ENCODE assay signal across 2 cellular contexts in the genomic region with DNA sequence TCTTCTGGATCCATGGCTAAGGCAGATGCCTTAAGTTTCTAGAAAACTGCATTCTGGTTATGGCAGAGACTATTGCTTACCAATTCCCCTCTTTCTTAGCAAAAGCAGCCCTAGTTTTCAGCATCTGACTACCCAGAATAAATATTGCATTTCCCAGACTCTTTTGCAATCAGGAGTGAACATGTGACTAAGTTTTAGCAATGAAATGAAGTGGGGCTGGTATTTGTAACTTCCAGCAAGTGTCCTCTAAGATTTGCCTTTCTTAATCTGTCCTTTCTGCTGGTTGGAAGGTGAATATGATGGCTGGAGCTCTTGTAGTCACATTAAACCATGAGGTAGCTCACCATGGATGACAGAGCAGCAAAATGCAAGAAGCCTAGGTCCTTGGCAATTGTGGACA.
A peak's percentile ranks its signal among the peaks of the same experiment; 100 is the strongest.
TF ChIP-seq lines count a peak whose summit lies in the region.

No MANE protein-coding gene starts in this region.

TF ChIP-seq in SK-N-SH, 30 proteins besides CTCF, POLR2A, EP300 and RAD21 (continued from another document):
- TF ChIP-seq, protein P1, sequence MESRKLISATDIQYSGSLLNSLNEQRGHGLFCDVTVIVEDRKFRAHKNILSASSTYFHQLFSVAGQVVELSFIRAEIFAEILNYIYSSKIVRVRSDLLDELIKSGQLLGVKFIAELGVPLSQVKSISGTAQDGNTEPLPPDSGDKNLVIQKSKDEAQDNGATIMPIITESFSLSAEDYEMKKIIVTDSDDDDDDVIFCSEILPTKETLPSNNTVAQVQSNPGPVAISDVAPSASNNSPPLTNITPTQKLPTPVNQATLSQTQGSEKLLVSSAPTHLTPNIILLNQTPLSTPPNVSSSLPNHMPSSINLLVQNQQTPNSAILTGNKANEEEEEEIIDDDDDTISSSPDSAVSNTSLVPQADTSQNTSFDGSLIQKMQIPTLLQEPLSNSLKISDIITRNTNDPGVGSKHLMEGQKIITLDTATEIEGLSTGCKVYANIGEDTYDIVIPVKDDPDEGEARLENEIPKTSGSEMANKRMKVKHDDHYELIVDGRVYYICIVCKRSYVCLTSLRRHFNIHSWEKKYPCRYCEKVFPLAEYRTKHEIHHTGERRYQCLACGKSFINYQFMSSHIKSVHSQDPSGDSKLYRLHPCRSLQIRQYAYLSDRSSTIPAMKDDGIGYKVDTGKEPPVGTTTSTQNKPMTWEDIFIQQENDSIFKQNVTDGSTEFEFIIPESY (IDR thresholded peaks at IDR 0.05; ENCODE audit: borderline replicate concordance, low read depth): no peak
- TF ChIP-seq GABPA (IDR thresholded peaks at IDR 0.05; ENCODE audit: low read depth) (no peak), MEF2A (IDR thresholded peaks at IDR 0.05; ENCODE audit: borderline replicate concordance, low read depth) (no peak), MXI1 (IDR thresholded peaks at IDR 0.05; ENCODE audit: low read depth, low read length) (no peak), CHD2 (IDR thresholded peaks at IDR 0.05; ENCODE audit: low read length, partially characterized antibody) (no peak), TAF1 (IDR thresholded peaks at IDR 0.05; ENCODE audit: borderline replicate concordance, low read depth, low read length) (no peak), RFX5 (IDR thresholded peaks at IDR 0.05; ENCODE audit: low read length) (no peak), GATA2 (CRISPR knock-in tag; IDR thresholded peaks at IDR 0.05) (no peak), FOXJ3 (CRISPR knock-in tag; IDR thresholded peaks at IDR 0.05) (no peak)
- TF ChIP-seq, protein P2, sequence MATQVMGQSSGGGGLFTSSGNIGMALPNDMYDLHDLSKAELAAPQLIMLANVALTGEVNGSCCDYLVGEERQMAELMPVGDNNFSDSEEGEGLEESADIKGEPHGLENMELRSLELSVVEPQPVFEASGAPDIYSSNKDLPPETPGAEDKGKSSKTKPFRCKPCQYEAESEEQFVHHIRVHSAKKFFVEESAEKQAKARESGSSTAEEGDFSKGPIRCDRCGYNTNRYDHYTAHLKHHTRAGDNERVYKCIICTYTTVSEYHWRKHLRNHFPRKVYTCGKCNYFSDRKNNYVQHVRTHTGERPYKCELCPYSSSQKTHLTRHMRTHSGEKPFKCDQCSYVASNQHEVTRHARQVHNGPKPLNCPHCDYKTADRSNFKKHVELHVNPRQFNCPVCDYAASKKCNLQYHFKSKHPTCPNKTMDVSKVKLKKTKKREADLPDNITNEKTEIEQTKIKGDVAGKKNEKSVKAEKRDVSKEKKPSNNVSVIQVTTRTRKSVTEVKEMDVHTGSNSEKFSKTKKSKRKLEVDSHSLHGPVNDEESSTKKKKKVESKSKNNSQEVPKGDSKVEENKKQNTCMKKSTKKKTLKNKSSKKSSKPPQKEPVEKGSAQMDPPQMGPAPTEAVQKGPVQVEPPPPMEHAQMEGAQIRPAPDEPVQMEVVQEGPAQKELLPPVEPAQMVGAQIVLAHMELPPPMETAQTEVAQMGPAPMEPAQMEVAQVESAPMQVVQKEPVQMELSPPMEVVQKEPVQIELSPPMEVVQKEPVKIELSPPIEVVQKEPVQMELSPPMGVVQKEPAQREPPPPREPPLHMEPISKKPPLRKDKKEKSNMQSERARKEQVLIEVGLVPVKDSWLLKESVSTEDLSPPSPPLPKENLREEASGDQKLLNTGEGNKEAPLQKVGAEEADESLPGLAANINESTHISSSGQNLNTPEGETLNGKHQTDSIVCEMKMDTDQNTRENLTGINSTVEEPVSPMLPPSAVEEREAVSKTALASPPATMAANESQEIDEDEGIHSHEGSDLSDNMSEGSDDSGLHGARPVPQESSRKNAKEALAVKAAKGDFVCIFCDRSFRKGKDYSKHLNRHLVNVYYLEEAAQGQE (IDR thresholded peaks at IDR 0.05; ENCODE audit: low read depth, low read length): no peak
- TF ChIP-seq, protein P3, sequence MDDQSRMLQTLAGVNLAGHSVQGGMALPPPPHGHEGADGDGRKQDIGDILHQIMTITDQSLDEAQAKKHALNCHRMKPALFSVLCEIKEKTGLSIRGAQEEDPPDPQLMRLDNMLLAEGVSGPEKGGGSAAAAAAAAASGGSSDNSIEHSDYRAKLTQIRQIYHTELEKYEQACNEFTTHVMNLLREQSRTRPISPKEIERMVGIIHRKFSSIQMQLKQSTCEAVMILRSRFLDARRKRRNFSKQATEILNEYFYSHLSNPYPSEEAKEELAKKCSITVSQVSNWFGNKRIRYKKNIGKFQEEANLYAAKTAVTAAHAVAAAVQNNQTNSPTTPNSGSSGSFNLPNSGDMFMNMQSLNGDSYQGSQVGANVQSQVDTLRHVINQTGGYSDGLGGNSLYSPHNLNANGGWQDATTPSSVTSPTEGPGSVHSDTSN (IDR thresholded peaks at IDR 0.05): no peak

TF ChIP-seq in liver, 16 proteins besides CTCF, POLR2A, EP300 and RAD21 (continued from another document):
- TF ChIP-seq FOXA2 (IDR thresholded peaks at IDR 0.05): peak; percentile 33
